Comparison of ENCODE assay signal across 1 cellular context in genomic region chr15:61169275-61169903, GRCh38.
TF ChIP-seq lines count a peak whose summit lies in the region.

No MANE protein-coding gene starts in this region.

TF ChIP-seq in GM23338, 12 proteins besides CTCF, POLR2A, EP300 and RAD21 (continued from another document):
- TF ChIP-seq REST (IDR thresholded peaks at IDR 0.05; ENCODE audit: unreplicated experiment), result no peak
